In the genomic region with DNA sequence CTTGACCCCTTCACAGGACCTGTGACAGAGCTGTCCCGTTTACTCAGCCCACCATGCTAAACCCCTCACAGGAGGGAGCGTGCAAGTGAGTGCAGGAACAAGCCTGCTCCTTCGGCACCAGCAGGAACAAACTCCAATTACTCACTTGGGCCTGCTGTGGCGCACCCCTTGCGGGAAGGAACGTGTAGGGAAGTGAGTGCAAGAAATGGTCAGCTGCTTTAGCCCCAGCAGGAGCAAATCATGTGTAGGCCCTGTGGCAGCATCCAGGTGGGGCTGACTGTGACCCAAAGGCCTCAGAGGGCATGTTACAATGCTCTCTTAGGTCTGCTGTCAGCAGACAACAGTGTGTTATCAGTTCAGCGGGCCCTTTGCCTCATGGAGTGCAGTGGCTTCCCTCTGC, we compare ENCODE assay signal across 22 cellular contexts.
DNase-seq lines count a peak whose midpoint lies in the region; ATAC-seq and TF ChIP-seq lines count a peak whose summit lies in the region.
"Had no signal": no experiment of that assay in that cellular context is flagged by ENCODE, and none has a peak within 500 bp of the region (broad histone marks: within the 10 kb centered on the region; RNA-seq: fewer than 3 reads in every experiment).

No MANE protein-coding gene starts in this region.

- no peak overlapping the region for H3K9ac ChIP-seq in MM.1S (ENCODE audit: low read length)

- WGBS in aorta, 2 donors: 93% methylated on average over 7 of the region's 7 CpGs

- no peak overlapping the region for H3K27ac Mint-ChIP-seq in activated CD4-positive, alpha-beta T cell treated with anti-CD3 and anti-CD28 coated beads, Interleukin-2, amount 10 ng/mL, durations not matched to agents 24 days and 14 days
- H3K27ac Mint-ChIP-seq: CD4-positive, alpha-beta T cell; CD8-positive, alpha-beta memory T cell had no signal

- ATAC-seq in lower lobe of right lung (peak; percentile 12 to 41), aorta (ENCODE audit: low FRiP score) (peak; percentile 27), GM18502 (IDR thresholded peaks at IDR 0.05; ENCODE audit: poor library complexity, unreplicated experiment) (no peak)
- ATAC-seq: A549 had no signal

- no peak for TF ChIP-seq CTCF in MM.1S (IDR thresholded peaks at IDR 0.05; ENCODE audit: low read length)
- no peak for TF ChIP-seq CTCF in lower lobe of right lung (IDR thresholded peaks at IDR 0.05)

- no peak overlapping the region for H3K4me2 ChIP-seq in MM.1S (ENCODE audit: low read depth, low read length)
- H3K4me2 ChIP-seq: A549 had no signal

- no peaks in the 10 kb centered on the region for H3K27me3 ChIP-seq in MM.1S (replicated peaks; ENCODE audit: insufficient read depth, low read length)
- H3K27me3 ChIP-seq in lower lobe of right lung (ENCODE audit: low read depth): no peaks in the 10 kb centered on the region
- no peaks in the 10 kb centered on the region for H3K27me3 ChIP-seq in aorta (ENCODE audit: control insufficient read depth in 1 of 2, insufficient read depth in 2 of 2, low read length in 1 of 2)
- H3K27me3 ChIP-seq: BE2C had no signal

- H3K9me3 Mint-ChIP-seq in activated CD4-positive, alpha-beta T cell treated with anti-CD3 and anti-CD28 coated beads, Interleukin-2, amount 10 ng/mL, durations not matched to agents 24 days and 14 days: peaks cover 3% of the 10 kb centered on the region

- no peaks in the 10 kb centered on the region for H3K36me3 ChIP-seq in MM.1S (replicated peaks; ENCODE audit: insufficient read depth, low read length)
- H3K36me3 ChIP-seq in lower lobe of right lung: no peaks in the 10 kb centered on the region
- H3K36me3 ChIP-seq in aorta (ENCODE audit: control insufficient read depth in 1 of 2, insufficient read depth in 2 of 2, low read length in 1 of 2): no peaks in the 10 kb centered on the region
- H3K36me3 ChIP-seq: BE2C had no signal

- H3K9me2 ChIP-seq in MM.1S (replicated peaks; ENCODE audit: insufficient read depth, low read length): no peaks in the 10 kb centered on the region

- no peak overlapping the region for H3K4me3 Mint-ChIP-seq in activated CD4-positive, alpha-beta T cell treated with anti-CD3 and anti-CD28 coated beads, Interleukin-2, amount 10 ng/mL, durations not matched to agents 24 days and 14 days
- H3K4me3 Mint-ChIP-seq: CD4-positive, alpha-beta T cell had no signal

- no peaks in the 10 kb centered on the region for H3K27me3 Mint-ChIP-seq in activated CD4-positive, alpha-beta T cell treated with anti-CD3 and anti-CD28 coated beads, Interleukin-2, amount 10 ng/mL, durations not matched to agents 24 days and 14 days
- H3K27me3 Mint-ChIP-seq: CD4-positive, alpha-beta T cell; CD8-positive, alpha-beta memory T cell had no signal

- peak; percentile 29 for DNase-seq in activated CD4-positive, alpha-beta T cell treated with anti-CD3 and anti-CD28 coated beads, Interleukin-2, amount 10 ng/mL, durations not matched to agents 24 days and 14 days
- DNase-seq in activated CD4-positive, alpha-beta T cell treated with anti-CD3 and anti-CD28 coated beads for 48 hours: no peak
- DNase-seq in MM.1S (no peak), lower lobe of right lung (no peak), aorta (peak in 1 of 2 donors; percentile 52), NCI-H1436 treated with DMSO at 0.1 percent for 48 hours (lab: John Stamatoyannopoulos, UW) (no peak), DMS53 (lab: John Stamatoyannopoulos, UW) (no peak)
- DNase-seq: 8988T; ACHN; AML-193; BE2C; CD4-positive, alpha-beta T cell; CD8-positive, alpha-beta memory T cell; DMS 273 treated with DMSO at 0.1 percent for 48 hours; DMS79 treated with DMSO at 0.1 percent for 48 hours; GF-D8; GOT3; H7; HCEC 1CT had no signal

- H3K27ac ChIP-seq in MM.1S (ENCODE audit: low read length) (peak overlapping the region; percentile 83; the same call in 1 of the 2 replicates), lower lobe of right lung (no peak overlapping the region), aorta (ENCODE audit: low read depth in 1 of 2, low read length in 2 of 2) (no peak overlapping the region)
- H3K27ac ChIP-seq: A549, C4-2B had no signal

- H3K4me3 ChIP-seq in MM.1S (ENCODE audit: low read length): no peak overlapping the region
- H3K4me3 ChIP-seq in lower lobe of right lung: no peak overlapping the region
- no peak overlapping the region for H3K4me3 ChIP-seq in aorta (ENCODE audit: low read length in 2 of 2)
- H3K4me3 ChIP-seq: A549 had no signal

- intact Hi-C loops in activated CD4-positive, alpha-beta T cell treated with anti-CD3 and anti-CD28 coated beads, Interleukin-2, amount 10 ng/mL, durations not matched to agents 24 days and 14 days (cut with micrococcal nuclease): no loop called here
- intact Hi-C loops in lower lobe of right lung (cut with DNase I) (no loop called here), aorta (cut with DNase I) (no loop called here)

- no peak overlapping the region for H2AFZ ChIP-seq in MM.1S (ENCODE audit: low read length)

- no peaks in the 10 kb centered on the region for H3K9me3 ChIP-seq in MM.1S (replicated peaks; ENCODE audit: insufficient read depth, low read length)
- H3K9me3 ChIP-seq in lower lobe of right lung: no peaks in the 10 kb centered on the region
- peaks cover 2% of the 10 kb centered on the region for H3K9me3 ChIP-seq in aorta (ENCODE audit: control insufficient read depth, low read length)
- H3K9me3 ChIP-seq: A549, BE2C had no signal

- no peaks in the 10 kb centered on the region for H4K20me1 ChIP-seq in MM.1S (ENCODE audit: insufficient read depth, low read length)

- H3K36me3 Mint-ChIP-seq in activated CD4-positive, alpha-beta T cell treated with anti-CD3 and anti-CD28 coated beads, Interleukin-2, amount 10 ng/mL, durations not matched to agents 24 days and 14 days (ENCODE audit: low read depth): no peaks in the 10 kb centered on the region
- H3K36me3 Mint-ChIP-seq: CD8-positive, alpha-beta memory T cell had no signal

- H3K79me2 ChIP-seq in MM.1S (ENCODE audit: low read length): no peaks in the 10 kb centered on the region

- H3K4me1 ChIP-seq in MM.1S (ENCODE audit: low read length) (peaks cover 53% of the 10 kb centered on the region), lower lobe of right lung (no peaks in the 10 kb centered on the region), aorta (ENCODE audit: control insufficient read depth in 1 of 2, insufficient read depth in 2 of 2, low read length in 2 of 2) (no peaks in the 10 kb centered on the region)
- H3K4me1 ChIP-seq: A549, BE2C had no signal

- peaks cover 4% of the 10 kb centered on the region for H3K4me1 Mint-ChIP-seq in activated CD4-positive, alpha-beta T cell treated with anti-CD3 and anti-CD28 coated beads, Interleukin-2, amount 10 ng/mL, durations not matched to agents 24 days and 14 days
- H3K4me1 Mint-ChIP-seq: CD8-positive, alpha-beta memory T cell had no signal

- H3F3A ChIP-seq in MM.1S (ENCODE audit: insufficient read depth, low read length): peaks cover 14% of the 10 kb centered on the region
